Comparison of ENCODE assay signal across 18 cellular contexts in the genomic region with DNA sequence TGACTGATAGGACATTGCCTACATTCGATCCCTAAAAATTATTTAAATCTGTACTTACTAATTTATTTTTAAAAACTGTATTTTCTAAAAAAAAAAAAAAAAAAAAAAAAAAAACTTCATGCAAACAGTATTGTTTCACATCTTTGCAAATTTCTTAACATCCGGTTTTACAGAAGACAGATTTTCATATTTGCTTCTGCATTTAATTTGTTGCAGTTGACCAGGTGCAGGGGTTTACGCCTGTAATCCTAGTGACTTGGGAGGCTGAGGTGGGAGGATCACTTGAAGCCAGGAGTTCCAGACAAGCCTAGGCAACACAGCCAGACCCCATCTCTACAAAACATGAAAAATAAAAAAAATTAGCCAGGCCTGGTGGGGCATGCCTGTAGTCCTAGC.
"Had no signal": no experiment of that assay in that cellular context is flagged by ENCODE, and none has a peak within 500 bp of the region (broad histone marks: within the 10 kb centered on the region; RNA-seq: fewer than 3 reads in every experiment).

No MANE protein-coding gene starts in this region.

- H3K4me3 ChIP-seq: esophagus muscularis mucosa, left lung, stomach had no signal

- H3K4me3 Mint-ChIP-seq: activated CD8-positive, alpha-beta memory T cell treated with anti-CD3 and anti-CD28 coated beads, Interleukin-2, amount 10 ng/mL, durations not matched to agents 7 days and 5 days; activated naive CD8-positive, alpha-beta T cell; activated T-cell treated with anti-CD3 and anti-CD28 coated beads, Interleukin-2, amount 50 U/mL, for 4 hours; neural crest cell; T-helper 1 cell treated with Interleukin-12 subunit alpha and Interleukin-12 subunit beta and Interleukin-4 antibody, amounts not matched to agents 30 μg/mL and 1 μg/mL, for 36 hours had no signal

- FAIRE-seq: TTC549 had no signal

- H3K27ac ChIP-seq: brain microvascular endothelial cell, esophagus muscularis mucosa, left lung, stomach had no signal

- H3K27me3 Mint-ChIP-seq: activated CD8-positive, alpha-beta memory T cell treated with anti-CD3 and anti-CD28 coated beads, Interleukin-2, amount 10 ng/mL, durations not matched to agents 7 days and 5 days; activated naive CD8-positive, alpha-beta T cell had no signal

- H3K27ac Mint-ChIP-seq: activated CD8-positive, alpha-beta memory T cell treated with anti-CD3 and anti-CD28 coated beads, Interleukin-2, amount 10 ng/mL, durations not matched to agents 7 days and 5 days; activated naive CD8-positive, alpha-beta T cell; T-helper 1 cell treated with Interleukin-12 subunit alpha and Interleukin-12 subunit beta and Interleukin-4 antibody, amounts not matched to agents 30 μg/mL and 1 μg/mL, for 36 hours had no signal

- DNase-seq: activated CD8-positive, alpha-beta memory T cell treated with anti-CD3 and anti-CD28 coated beads, Interleukin-2, amount 10 ng/mL, durations not matched to agents 7 days and 5 days; activated effector memory CD4-positive, alpha-beta T cell treated with anti-CD3 and anti-CD28 coated beads, Interleukin-2, amount 50 U/mL, for 16 hours; activated T-cell treated with anti-CD3 and anti-CD28 coated beads, Interleukin-2, amount 50 U/mL, for 4 hours; amygdala; brain microvascular endothelial cell; cerebellar nuclear complex; foreskin fibroblast; head of caudate nucleus; left lung; posterior cingulate gyrus; stimulated activated CD4-positive, alpha-beta T cell treated with anti-CD3 and anti-CD28 coated beads, Interleukin-4, amount 100 ng/mL, for 4 hours; stomach had no signal

- ATAC-seq: activated CD4-positive, CD25-positive, alpha-beta regulatory T cell treated with anti-CD3 and anti-CD28 coated beads, Interleukin-2, amount 50 U/mL, for 24 hours; activated CD8-positive, alpha-beta memory T cell treated with anti-CD3 and anti-CD28 coated beads, Interleukin-2, amount 10 ng/mL, durations not matched to agents 7 days and 5 days; activated T-cell treated with anti-CD3 and anti-CD28 coated beads, Interleukin-2, amount 50 U/mL, for 4 hours; left lung had no signal

- H3K27me3 ChIP-seq: brain microvascular endothelial cell, esophagus muscularis mucosa, left lung, stomach had no signal

- H3K9me3 ChIP-seq: esophagus muscularis mucosa, left lung, stomach had no signal

- H3K36me3 ChIP-seq: brain microvascular endothelial cell, esophagus muscularis mucosa, left lung, stomach had no signal
